ENCODE assay signal across 15 cellular contexts in the genomic region with DNA sequence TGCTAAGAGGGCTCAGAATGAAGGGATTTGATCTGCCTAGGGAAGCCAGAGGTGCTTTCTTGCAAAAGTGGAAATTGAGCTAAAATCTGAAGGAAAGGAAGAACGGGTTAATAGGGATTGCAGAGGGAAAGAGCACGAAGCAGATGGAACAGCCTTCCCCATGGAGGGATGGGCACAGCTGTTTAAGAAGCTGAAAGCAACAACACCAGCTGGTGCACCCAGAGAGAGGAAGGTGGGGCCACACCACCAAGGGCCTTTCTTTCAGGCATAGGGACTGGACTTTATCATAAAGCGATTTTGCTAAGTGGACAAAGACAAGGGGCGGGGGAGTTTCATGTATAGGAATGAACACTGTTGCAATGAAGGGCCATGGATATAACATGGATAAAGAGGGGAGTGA.
"Had no signal": no experiment of that assay in that cellular context is flagged by ENCODE, and none has a peak within 500 bp of the region (broad histone marks: within the 10 kb centered on the region; RNA-seq: fewer than 3 reads in every experiment).

No MANE protein-coding gene starts in this region.

- DNase-seq: activated CD4-positive, alpha-beta T cell treated with anti-CD3 and anti-CD28 coated beads for 1 hour; activated CD4-positive, alpha-beta T cell treated with anti-CD3 and anti-CD28 coated beads, Interleukin-2, amount 50 U/mL, for 4 hours; activated naive CD4-positive, alpha-beta T cell treated with Interleukin-2 at 50 U/mL for 16 hours; activated naive CD8-positive, alpha-beta T cell treated with anti-CD3 and anti-CD28 coated beads, Interleukin-2, amount 50 U/mL, for 24 hours; aorta; cerebellar nuclear complex; effector memory CD4-positive, alpha-beta T cell; foreskin keratinocyte; left cardiac atrium; lower lobe of right lung; pancreas had no signal

- H3K27ac Mint-ChIP-seq: activated naive CD8-positive, alpha-beta T cell treated with anti-CD3 and anti-CD28 coated beads, Interleukin-2, amount 50 U/mL, for 24 hours; activated T-helper 17 cell treated with anti-CD3 and anti-CD28 coated beads, Interleukin-2, amount 50 U/mL, for 72 hours; dendritic cell treated with granulocyte-macrophage colony-stimulating factor and Interleukin-4, amounts not matched to agents 40 ng/mL and 50 ng/mL, for 4 days; stimulated activated effector memory CD8-positive, alpha-beta T cell treated with anti-CD3 and anti-CD28 coated beads, Interleukin-12 subunit alpha, Interleukin-12 subunit beta, amount 100 ng/mL, for 72 hours had no signal

- H3K4me3 ChIP-seq: breast epithelium, lower lobe of right lung, pancreas had no signal

- H3K4me1 Mint-ChIP-seq: activated naive CD8-positive, alpha-beta T cell treated with anti-CD3 and anti-CD28 coated beads, Interleukin-2, amount 50 U/mL, for 24 hours; activated T-helper 17 cell treated with anti-CD3 and anti-CD28 coated beads, Interleukin-2, amount 50 U/mL, for 72 hours; stimulated activated effector memory CD8-positive, alpha-beta T cell treated with anti-CD3 and anti-CD28 coated beads, Interleukin-12 subunit alpha, Interleukin-12 subunit beta, amount 100 ng/mL, for 72 hours had no signal

- H3K36me3 Mint-ChIP-seq: stimulated activated effector memory CD8-positive, alpha-beta T cell treated with anti-CD3 and anti-CD28 coated beads, Interleukin-12 subunit alpha, Interleukin-12 subunit beta, amount 100 ng/mL, for 72 hours had no signal

- H3K27me3 Mint-ChIP-seq: dendritic cell treated with granulocyte-macrophage colony-stimulating factor and Interleukin-4, amounts not matched to agents 40 ng/mL and 50 ng/mL, for 4 days had no signal

- H3K27ac ChIP-seq: breast epithelium, foreskin keratinocyte, lower lobe of right lung, pancreas had no signal

- H3K36me3 ChIP-seq: breast epithelium, lower lobe of right lung, pancreas had no signal

- H3K9me3 ChIP-seq: breast epithelium, lower lobe of right lung, pancreas had no signal

- H3K27me3 ChIP-seq: foreskin keratinocyte had no signal

- H3K4me1 ChIP-seq: breast epithelium, foreskin keratinocyte, lower lobe of right lung, pancreas had no signal

- H3K4me3 Mint-ChIP-seq: activated naive CD8-positive, alpha-beta T cell treated with anti-CD3 and anti-CD28 coated beads, Interleukin-2, amount 50 U/mL, for 24 hours; activated T-helper 17 cell treated with anti-CD3 and anti-CD28 coated beads, Interleukin-2, amount 50 U/mL, for 72 hours; dendritic cell treated with granulocyte-macrophage colony-stimulating factor and Interleukin-4, amounts not matched to agents 40 ng/mL and 50 ng/mL, for 4 days; stimulated activated effector memory CD8-positive, alpha-beta T cell treated with anti-CD3 and anti-CD28 coated beads, Interleukin-12 subunit alpha, Interleukin-12 subunit beta, amount 100 ng/mL, for 72 hours had no signal

- ATAC-seq: activated naive CD8-positive, alpha-beta T cell treated with anti-CD3 and anti-CD28 coated beads, Interleukin-2, amount 50 U/mL, for 24 hours; activated T-helper 17 cell treated with anti-CD3 and anti-CD28 coated beads, Interleukin-2, amount 50 U/mL, for 72 hours; foreskin keratinocyte; left cardiac atrium; lower lobe of right lung; pancreas; stimulated activated effector memory CD8-positive, alpha-beta T cell treated with anti-CD3 and anti-CD28 coated beads, Interleukin-12 subunit alpha, Interleukin-12 subunit beta, amount 100 ng/mL, for 72 hours had no signal

- H3K9me3 Mint-ChIP-seq: activated naive CD8-positive, alpha-beta T cell treated with anti-CD3 and anti-CD28 coated beads, Interleukin-2, amount 50 U/mL, for 24 hours; activated T-helper 17 cell treated with anti-CD3 and anti-CD28 coated beads, Interleukin-2, amount 50 U/mL, for 72 hours; stimulated activated effector memory CD8-positive, alpha-beta T cell treated with anti-CD3 and anti-CD28 coated beads, Interleukin-12 subunit alpha, Interleukin-12 subunit beta, amount 100 ng/mL, for 72 hours had no signal
